13 cellular contexts compared by ENCODE assay signal in genomic region chr21:35020902-35021301, GRCh38. TPM values are rescaled to one million over a fixed set of nuclear protein-coding genes. Genes with fewer than 3 reads are reported as not detected.
A peak's percentile ranks its signal among the peaks of the same experiment; 100 is the strongest.
DNase-seq lines count a peak whose midpoint lies in the region; ATAC-seq, FAIRE-seq and TF ChIP-seq lines count a peak whose summit lies in the region.
"Had no signal": no experiment of that assay in that cellular context is flagged by ENCODE, and none has a peak within 500 bp of the region (broad histone marks: within the 10 kb centered on the region; RNA-seq: fewer than 3 reads in every experiment).

No MANE protein-coding gene starts in this region.

- peak overlapping the region; percentile 49 for H3K4me2 ChIP-seq in Karpas-422 (ENCODE audit: low read depth, low read length, poor library complexity, severe bottlenecking)
- H3K4me2 ChIP-seq in K562 (ENCODE audit: insufficient read depth, low read length), result no peak overlapping the region
- H3K4me2 ChIP-seq in neural progenitor cell, result no peak overlapping the region

- H3K9me3 ChIP-seq in Karpas-422 (ENCODE audit: low read length) (no peaks in the 10 kb centered on the region), K562 (replicated peaks; ENCODE audit: control insufficient read depth, insufficient read depth, low read depth, low read length) (no peaks in the 10 kb centered on the region), neural progenitor cell (ENCODE audit: low read depth) (no peaks in the 10 kb centered on the region)
- H3K9me3 ChIP-seq: BE2C had no signal

- no peaks in the 10 kb centered on the region for H3K9me3 Mint-ChIP-seq in activated T-cell treated with anti-CD3 and anti-CD28 coated beads, Interleukin-2, amount 50 U/mL, for 4 hours
- H3K9me3 Mint-ChIP-seq in neural progenitor cell, result no peaks in the 10 kb centered on the region

- WGBS in K562 (ENCODE audit: insufficient coverage, low coverage, missing lambda C conversion rate), result 84% methylated on average over 1 of the region's 1 CpG

- H3K27ac Mint-ChIP-seq in neural progenitor cell, result no peak overlapping the region

- H2AFZ ChIP-seq in Karpas-422 (ENCODE audit: low read length), result no peak overlapping the region
- H2AFZ ChIP-seq in K562 (ENCODE audit: low read depth, low read length), result no peak overlapping the region
- no peak overlapping the region for H2AFZ ChIP-seq in neural progenitor cell (replicated peaks)

- H3K27me3 Mint-ChIP-seq in activated T-cell treated with anti-CD3 and anti-CD28 coated beads, Interleukin-2, amount 50 U/mL, for 4 hours (ENCODE audit: low read depth), result no peaks in the 10 kb centered on the region
- H3K27me3 Mint-ChIP-seq in neural progenitor cell (ENCODE audit: insufficient read depth, low read depth), result no peaks in the 10 kb centered on the region

- TF ChIP-seq RAD21 in K562 (CRISPR knock-in tag; conservative IDR thresholded peaks at IDR 0.05 in 1 of 2, IDR thresholded peaks at IDR 0.05 in 1 of 2), result no peak

- no peak for TF ChIP-seq CTCF in K562 (IDR thresholded peaks at IDR 0.05 in 2 of 3, conservative IDR thresholded peaks at IDR 0.05 in 1 of 3; ENCODE audit: insufficient read depth in 2 of 3, low read depth in 1 of 3, low read length in 3 of 3)
- TF ChIP-seq CTCF in neural progenitor cell (IDR thresholded peaks at IDR 0.05), result no peak

- no peak overlapping the region for H3K4me3 Mint-ChIP-seq in activated T-cell treated with anti-CD3 and anti-CD28 coated beads, Interleukin-2, amount 50 U/mL, for 4 hours
- H3K4me3 Mint-ChIP-seq in neural progenitor cell, result no peak overlapping the region

- CTCF ChIA-PET in K562 (lab: Yijun Ruan, JAX; ENCODE audit: low intra/inter-chr PET ratio), result no interaction called here

- DNase-seq in activated T-cell treated with anti-CD3 and anti-CD28 coated beads, Interleukin-2, amount 50 U/mL, for 4 hours, result no peak
- DNase-seq in activated T-cell treated with anti-CD3 and anti-CD28 coated beads for 4 hours (no peak), Karpas-422 (no peak), K562 (ENCODE audit: extremely low read depth in 1 of 4, low spot score in 3 of 4) (no peak), neural progenitor cell (ENCODE audit: low spot score) (no peak), SHP77 (lab: John Stamatoyannopoulos, UW) (no peak)
- DNase-seq in stimulated activated CD8-positive, alpha-beta memory T cell treated with anti-CD3 and anti-CD28 coated beads, Interleukin-4, amount 100 ng/mL, for 48 hours, result peak; percentile 33
- DNase-seq: BE2C, NCI-H1436, NCI-H526, SHP77 treated with DMSO at 0.1 percent for 48 hours had no signal

- in situ Hi-C loops in K562 (cut with MboI), result no loop called here

- POLR2A ChIA-PET in K562 (lab: Yijun Ruan, JAX), result interaction anchor here (0.9 to 2.1 kb wide), 3 partner anchors 9 to 133 kb away, joined by 3 to 6 read pairs (median 5); no protein-coding TSS in a partner anchor

- no peaks in the 10 kb centered on the region for H3K36me3 ChIP-seq in Karpas-422 (ENCODE audit: insufficient read depth, low read length)
- no peaks in the 10 kb centered on the region for H3K36me3 ChIP-seq in K562 (ENCODE audit: control insufficient read depth, insufficient read depth, low read length)
- H3K36me3 ChIP-seq in neural progenitor cell, result no peaks in the 10 kb centered on the region
- H3K36me3 ChIP-seq: BE2C had no signal

- FAIRE-seq in K562 (lab: Jason Lieb, UNC), result no peak
- FAIRE-seq: HTR-8/SVneo had no signal

- H3F3A ChIP-seq in neural progenitor cell (ENCODE audit: low read depth), result no peaks in the 10 kb centered on the region

- peaks cover 91% of the 10 kb centered on the region for H3K4me1 Mint-ChIP-seq in activated T-cell treated with anti-CD3 and anti-CD28 coated beads, Interleukin-2, amount 50 U/mL, for 4 hours (ENCODE audit: low read depth)
- H3K4me1 Mint-ChIP-seq in neural progenitor cell, result no peaks in the 10 kb centered on the region

- intact Hi-C loops in K562 (cut with micrococcal nuclease), result no loop called here

- TF ChIP-seq EP300 in K562 (IDR thresholded peaks at IDR 0.05; ENCODE audit: low read length), result no peak

- no TSS peak for BruUV-seq in K562 (replicated peaks; lab: Mats Ljungman, UMichigan)

- H3K9ac ChIP-seq in Karpas-422 (ENCODE audit: low read length) (no peak overlapping the region), K562 (ENCODE audit: insufficient read depth in 1 of 2, low read depth in 2 of 2, low read length in 2 of 2) (no peak overlapping the region), neural progenitor cell (no peak overlapping the region)

- peak; percentile 19 to 30 for ATAC-seq in activated T-cell treated with anti-CD3 and anti-CD28 coated beads, Interleukin-2, amount 50 U/mL, for 4 hours
- ATAC-seq in K562, result no peak
- no peak for ATAC-seq in GM18858 (IDR thresholded peaks at IDR 0.05; ENCODE audit: unreplicated experiment)

- no peaks in the 10 kb centered on the region for H3K9me2 ChIP-seq in Karpas-422 (replicated peaks; ENCODE audit: insufficient read depth, low read length)

- H3K27me3 ChIP-seq in Karpas-422 (ENCODE audit: low read length) (no peaks in the 10 kb centered on the region), K562 (ENCODE audit: control insufficient read depth in 2 of 2, insufficient read depth in 2 of 2, low read length in 2 of 2) (no peaks in the 10 kb centered on the region), neural progenitor cell (peaks cover 10% of the 10 kb centered on the region)
- H3K27me3 ChIP-seq: BE2C had no signal

- H3K36me3 Mint-ChIP-seq in activated T-cell treated with anti-CD3 and anti-CD28 coated beads, Interleukin-2, amount 50 U/mL, for 4 hours (ENCODE audit: insufficient read depth), result peaks cover 21% of the 10 kb centered on the region
- no peaks in the 10 kb centered on the region for H3K36me3 Mint-ChIP-seq in neural progenitor cell

- peaks cover 33% of the 10 kb centered on the region for H3K4me1 ChIP-seq in Karpas-422 (ENCODE audit: low read length)
- H3K4me1 ChIP-seq in K562 (replicated peaks in 1 of 2; ENCODE audit: control insufficient read depth in 2 of 2, insufficient read depth in 2 of 2, low read length in 2 of 2), result peaks cover 10 to 33% of the 10 kb centered on the region in 2 experiments
- no peaks in the 10 kb centered on the region for H3K4me1 ChIP-seq in neural progenitor cell
- H3K4me1 ChIP-seq: BE2C had no signal

- no peaks in the 10 kb centered on the region for H3K9me1 ChIP-seq in K562 (ENCODE audit: control insufficient read depth, insufficient read depth, low read length)

- H4K20me1 ChIP-seq in Karpas-422 (ENCODE audit: insufficient read depth, low read depth, low read length), result peaks cover 14% of the 10 kb centered on the region; the same call in 1 of the 2 replicates
- no peaks in the 10 kb centered on the region for H4K20me1 ChIP-seq in K562 (replicated peaks; ENCODE audit: control insufficient read depth, insufficient read depth, low read length)
- H4K20me1 ChIP-seq in neural progenitor cell (ENCODE audit: low read depth), result no peaks in the 10 kb centered on the region

- TF ChIP-seq POLR2A in K562 (conservative IDR thresholded peaks at IDR 0.05), result no peak

- no peak overlapping the region for H3K4me3 ChIP-seq in Karpas-422 (ENCODE audit: low read length)
- H3K4me3 ChIP-seq in K562, result no peak overlapping the region
- no peak overlapping the region for H3K4me3 ChIP-seq in neural progenitor cell

- H3K27ac ChIP-seq in Karpas-422 (ENCODE audit: low read length) (peak overlapping the region; percentile 48), K562 (ENCODE audit: extremely low read depth, low read depth, low read length) (no peak overlapping the region), neural progenitor cell (no peak overlapping the region)

- H3K79me2 ChIP-seq in Karpas-422 (ENCODE audit: low read length) (peaks cover 82% of the 10 kb centered on the region), K562 (ENCODE audit: control insufficient read depth, insufficient read depth, low read length) (peaks cover 16% of the 10 kb centered on the region), neural progenitor cell (ENCODE audit: low read depth) (no peaks in the 10 kb centered on the region)

TF ChIP-seq in K562, 482 proteins besides CTCF, POLR2A, EP300 and RAD21 (continues in another document):
- TF ChIP-seq ILK (tag; IDR thresholded peaks at IDR 0.05; ENCODE audit: borderline replicate concordance, low read depth) (no peak), HMG20B (CRISPR knock-in tag; IDR thresholded peaks at IDR 0.05) (no peak), NR2C2 (CRISPR knock-in tag; IDR thresholded peaks at IDR 0.05) (no peak), NR2C2 (tag; IDR thresholded peaks at IDR 0.05) (no peak), FOSL1 (tag; conservative IDR thresholded peaks at IDR 0.05) (0 out of 2 replicates have a peak, but pooled peaks have one; percentile 23)

RNA-seq across cellular contexts. Expression of gene RUNX1, which starts 28.2 kb away (rescaled TPM):
- total RNA-seq in activated T-cell treated with anti-CD3 and anti-CD28 coated beads, Interleukin-2, amount 50 U/mL, for 4 hours, result 100 to 1,000 TPM in 1 of 3 donors, 10 to 100 TPM in 2; 91.6 to 116 (median 99.9) TPM
- total RNA-seq in Karpas-422 (2014; rRNA removed; shearing (Covaris generic); ENCODE audit: low replicate concordance), result 19.2 and 20.5 TPM in 2 replicates
- 167 and 196 TPM in 2 replicates for total RNA-seq in K562 (2011; cell fraction: chromatin; rRNA removed; ENCODE audit: low replicate concordance)
- total RNA-seq in K562 (2011; cell fraction: nucleolus; rRNA removed), result 104 and 114 TPM in 2 replicates
- total RNA-seq in K562 (2011; cell fraction: nucleoplasm; rRNA removed), result 135 and 188 TPM in 2 replicates
- total RNA-seq in K562 (2014; rRNA removed) (20.8 and 27.3 TPM in 2 replicates), K562 (2014; rRNA removed; fragmentation: Illumina TruSeq; extraction: Trizol) (13.8 TPM in 2 replicates), K562 (2015; rRNA removed; fragmentation: Illumina TruSeq; extraction: Trizol) (8.8 and 9.8 TPM in 2 replicates), K562 (2021) (62.2 and 68.6 TPM in 2 replicates), neural progenitor cell (ENCODE audit: low replicate concordance) (0.09 and 0.19 TPM in 2 replicates)
- polyA plus RNA-seq in K562 (2011; rRNA removed) (15.9 and 17.8 TPM in 2 replicates), K562 (2014; fragmentation: Illumina TruSeq; extraction: Trizol) (22.7 and 26.7 TPM in 2 replicates), K562 (2014; fragmentation: Nextera tagmentation; extraction: Ambion mirVana) (1 to 10 TPM; 2.2 to 4.5 TPM), K562 (2014; rRNA removed) (20.1 and 30.6 TPM in 2 replicates)
- 7.6 and 12.6 TPM in 2 replicates for polyA plus RNA-seq in K562 (2011; cell fraction: cytosol; rRNA removed)
- polyA plus RNA-seq in K562 (2011; cell fraction: nucleus; rRNA removed), result 50.6 and 80.8 TPM in 2 replicates
- polyA plus RNA-seq in K562 (2012), result 19.4 and 60.9 TPM in 2 replicates
- 29.0 and 39.2 TPM in 2 replicates for polyA minus RNA-seq in K562 (2011; rRNA and poly(A)+ RNA removed)
- polyA minus RNA-seq in K562 (2011; cell fraction: cytosol; rRNA and poly(A)+ RNA removed), result 10.4 and 28.6 TPM in 2 replicates
- polyA minus RNA-seq in K562 (2011; cell fraction: nucleus; rRNA and poly(A)+ RNA removed), result 119 and 149 TPM in 2 replicates

Comparison
In these comparisons a context has a peak if more than half of its experiments do, and no peak if none do; other contexts are left out.
1. ATAC-seq: peak in activated T-cell treated with anti-CD3 and anti-CD28 coated beads, Interleukin-2, amount 50 U/mL, for 4 hours (2 of 2); none in K562 (single experiment) and GM18858 (single experiment).